1 cellular context compared by ENCODE assay signal in genomic region chr3:134362670-134363380, GRCh38.
TF ChIP-seq lines count a peak whose summit lies in the region.

No MANE protein-coding gene starts in this region.

TF ChIP-seq in HepG2, 621 proteins besides CTCF, POLR2A, EP300 and RAD21:
- TF ChIP-seq SSRP1 (CRISPR knock-in tag; IDR thresholded peaks at IDR 0.05): 0 out of 2 replicates have a peak, but pooled peaks have one; percentile 29
- no peak for TF ChIP-seq KLF11 (CRISPR knock-in tag; IDR thresholded peaks at IDR 0.05)
- no peak for TF ChIP-seq ZBTB39 (CRISPR knock-in tag; IDR thresholded peaks at IDR 0.05)
TF ChIP-seq in HepG2: peak in this region for 1.
